Comparison of ENCODE assay signal across 12 cellular contexts in the genomic region with DNA sequence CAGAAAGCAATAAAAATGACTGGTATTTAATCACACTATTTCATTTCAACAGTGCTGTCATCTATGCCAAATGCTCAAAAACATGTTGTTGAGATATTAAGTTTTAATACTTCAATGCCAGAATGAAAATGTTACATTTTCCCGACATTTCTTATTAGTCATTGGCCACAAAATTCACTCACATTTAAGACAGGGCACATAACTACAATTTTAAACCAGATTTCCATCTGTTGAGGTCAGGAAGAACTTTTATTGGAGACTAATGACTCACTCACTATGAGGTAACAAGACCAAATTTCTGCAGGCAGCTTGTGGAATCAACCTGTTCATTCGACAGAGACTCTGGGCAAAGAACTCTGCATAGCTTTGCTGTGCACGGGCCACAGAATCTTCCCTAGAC. TPM values are rescaled to one million over a fixed set of nuclear protein-coding genes. Genes with fewer than 3 reads are reported as not detected.
A peak's percentile ranks its signal among the peaks of the same experiment; 100 is the strongest.
DNase-seq lines count a peak whose midpoint lies in the region; ATAC-seq and TF ChIP-seq lines count a peak whose summit lies in the region.
"Had no signal": no experiment of that assay in that cellular context is flagged by ENCODE, and none has a peak within 500 bp of the region (broad histone marks: within the 10 kb centered on the region; RNA-seq: fewer than 3 reads in every experiment).

No MANE protein-coding gene starts in this region.

- POLR2A ChIA-PET in WTC11 (lab: Charles Lee), result no interaction called here

- no peak for TF ChIP-seq POLR2A in vagina (IDR thresholded peaks at IDR 0.05)

- peak overlapping the region; percentile 82 for H3K27ac ChIP-seq in vagina

- H3K4me1 ChIP-seq in vagina, result peaks cover 87% of the 10 kb centered on the region

- no peaks in the 10 kb centered on the region for H3K27me3 Mint-ChIP-seq in natural killer cell (ENCODE audit: low read depth in 2 of 2)
- no peaks in the 10 kb centered on the region for H3K27me3 Mint-ChIP-seq in natural killer cell treated with Interleukin-12 subunit alpha and Interleukin-12 subunit beta and Interleukin-15 and Interleukin-18, amount 100 ng/mL, for 72 hours
- H3K27me3 Mint-ChIP-seq in WTC11 (ENCODE audit: low read depth), result no peaks in the 10 kb centered on the region
- H3K27me3 Mint-ChIP-seq: activated CD4-positive, alpha-beta memory T cell treated with anti-CD3 and anti-CD28 coated beads for 36 hours; effector memory CD8-positive, alpha-beta T cell; naive thymus-derived CD4-positive, alpha-beta T cell had no signal

- H3K36me3 Mint-ChIP-seq in natural killer cell, result no peaks in the 10 kb centered on the region
- H3K36me3 Mint-ChIP-seq in natural killer cell treated with Interleukin-12 subunit alpha and Interleukin-12 subunit beta and Interleukin-15 and Interleukin-18, amount 100 ng/mL, for 72 hours, result no peaks in the 10 kb centered on the region
- H3K36me3 Mint-ChIP-seq in WTC11, result peaks cover 36% of the 10 kb centered on the region

- no peak overlapping the region for H3K4me3 ChIP-seq in vagina

- DNase-seq in natural killer cell (no peak), WTC11 (ENCODE audit: low spot score) (no peak), iris pigment epithelial cell (ENCODE audit: low read depth) (peak; percentile 96), vagina (ENCODE audit: extremely low spot score in 2 of 2) (no peak)
- no peak for DNase-seq in natural killer cell treated with Interleukin-12 subunit alpha and Interleukin-12 subunit beta and Interleukin-15 and Interleukin-18, amount 100 ng/mL, for 72 hours (ENCODE audit: low spot score)
- no peak for DNase-seq in NK-92 treated with Interleukin-12 subunit alpha and Interleukin-12 subunit beta, amount 100 ng/mL, for 24 hours (lab: John Stamatoyannopoulos, UW)
- no peak for DNase-seq in activated effector memory CD4-positive, alpha-beta T cell treated with anti-CD3 and anti-CD28 coated beads, Interleukin-2, amount 50 U/mL, for 16 hours
- DNase-seq: activated CD4-positive, alpha-beta memory T cell treated with anti-CD3 and anti-CD28 coated beads for 36 hours; effector memory CD8-positive, alpha-beta T cell; naive thymus-derived CD4-positive, alpha-beta T cell; NCI-H510A treated with DMSO at 0.1 percent for 48 hours had no signal

- H3K9me3 ChIP-seq in vagina, result no peaks in the 10 kb centered on the region

- no peak overlapping the region for H3K4me3 Mint-ChIP-seq in natural killer cell
- H3K4me3 Mint-ChIP-seq in natural killer cell treated with Interleukin-12 subunit alpha and Interleukin-12 subunit beta and Interleukin-15 and Interleukin-18, amount 100 ng/mL, for 72 hours, result no peak overlapping the region
- H3K4me3 Mint-ChIP-seq in WTC11, result no peak overlapping the region
- H3K4me3 Mint-ChIP-seq: activated CD4-positive, alpha-beta memory T cell treated with anti-CD3 and anti-CD28 coated beads for 36 hours; effector memory CD8-positive, alpha-beta T cell; naive thymus-derived CD4-positive, alpha-beta T cell had no signal

- H3K4me1 Mint-ChIP-seq in natural killer cell (peaks cover 34 to 42% of the 10 kb centered on the region in 2 donors), WTC11 (peaks cover 4% of the 10 kb centered on the region; the same call in 1 of the 2 replicates)
- peaks cover 34 to 43% of the 10 kb centered on the region in 2 donors for H3K4me1 Mint-ChIP-seq in natural killer cell treated with Interleukin-12 subunit alpha and Interleukin-12 subunit beta and Interleukin-15 and Interleukin-18, amount 100 ng/mL, for 72 hours (ENCODE audit: low read depth in 2 of 2)

- CTCF ChIA-PET in WTC11 (lab: Charles Lee), result interaction anchor here (1.3 kb wide), 1 partner anchor 96 kb away, joined by 3 read pairs; the partner anchor contains the start of gene ARPC3

- H3K27me3 ChIP-seq in vagina, result no peaks in the 10 kb centered on the region

- peaks cover 0 to 7% of the 10 kb centered on the region in 2 donors for H3K36me3 ChIP-seq in vagina

- intact Hi-C loops in natural killer cell (cut with micrococcal nuclease), result loop anchor here (5.0 kb wide), 1 partner anchor 36 kb away; the partner anchor contains the start of gene PPTC7
- intact Hi-C loops in vagina (cut with DNase I), result no loop called here

- H3K27ac Mint-ChIP-seq in natural killer cell (peak overlapping the region; percentile 19 to 25), WTC11 (peak overlapping the region; percentile 72)
- H3K27ac Mint-ChIP-seq in natural killer cell treated with Interleukin-12 subunit alpha and Interleukin-12 subunit beta and Interleukin-15 and Interleukin-18, amount 100 ng/mL, for 72 hours, result peak overlapping the region in 1 of 2 donors; percentile 65
- H3K27ac Mint-ChIP-seq: activated CD4-positive, alpha-beta memory T cell treated with anti-CD3 and anti-CD28 coated beads for 36 hours had no signal

- ATAC-seq in natural killer cell (no peak), WTC11 (no peak), HG03139 (IDR thresholded peaks at IDR 0.05; ENCODE audit: unreplicated experiment) (no peak)
- ATAC-seq in natural killer cell treated with Interleukin-12 subunit alpha and Interleukin-12 subunit beta and Interleukin-15 and Interleukin-18, amount 100 ng/mL, for 72 hours, result no peak
- ATAC-seq: effector memory CD8-positive, alpha-beta T cell; naive thymus-derived CD4-positive, alpha-beta T cell had no signal

- no peaks in the 10 kb centered on the region for H3K9me3 Mint-ChIP-seq in natural killer cell
- no peaks in the 10 kb centered on the region for H3K9me3 Mint-ChIP-seq in natural killer cell treated with Interleukin-12 subunit alpha and Interleukin-12 subunit beta and Interleukin-15 and Interleukin-18, amount 100 ng/mL, for 72 hours
- no peaks in the 10 kb centered on the region for H3K9me3 Mint-ChIP-seq in WTC11
- H3K9me3 Mint-ChIP-seq: activated CD4-positive, alpha-beta memory T cell treated with anti-CD3 and anti-CD28 coated beads for 36 hours; effector memory CD8-positive, alpha-beta T cell; naive thymus-derived CD4-positive, alpha-beta T cell had no signal

- TF ChIP-seq CTCF in natural killer cell (IDR thresholded peaks at IDR 0.05), result no peak
- no peak for TF ChIP-seq CTCF in WTC11 (IDR thresholded peaks at IDR 0.05)
- no peak for TF ChIP-seq CTCF in vagina (IDR thresholded peaks at IDR 0.05)

TF ChIP-seq in WTC11, 78 proteins besides CTCF, POLR2A, EP300 and RAD21:
- TF ChIP-seq OVOL2 (CRISPR knock-in tag; IDR thresholded peaks at IDR 0.05; ENCODE audit: borderline replicate concordance), result no peak
- TF ChIP-seq, protein P1, sequence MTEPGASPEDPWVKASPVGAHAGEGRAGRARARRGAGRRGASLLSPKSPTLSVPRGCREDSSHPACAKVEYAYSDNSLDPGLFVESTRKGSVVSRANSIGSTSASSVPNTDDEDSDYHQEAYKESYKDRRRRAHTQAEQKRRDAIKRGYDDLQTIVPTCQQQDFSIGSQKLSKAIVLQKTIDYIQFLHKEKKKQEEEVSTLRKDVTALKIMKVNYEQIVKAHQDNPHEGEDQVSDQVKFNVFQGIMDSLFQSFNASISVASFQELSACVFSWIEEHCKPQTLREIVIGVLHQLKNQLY (CRISPR knock-in tag; IDR thresholded peaks at IDR 0.05), result no peak
- TF ChIP-seq, protein P2, sequence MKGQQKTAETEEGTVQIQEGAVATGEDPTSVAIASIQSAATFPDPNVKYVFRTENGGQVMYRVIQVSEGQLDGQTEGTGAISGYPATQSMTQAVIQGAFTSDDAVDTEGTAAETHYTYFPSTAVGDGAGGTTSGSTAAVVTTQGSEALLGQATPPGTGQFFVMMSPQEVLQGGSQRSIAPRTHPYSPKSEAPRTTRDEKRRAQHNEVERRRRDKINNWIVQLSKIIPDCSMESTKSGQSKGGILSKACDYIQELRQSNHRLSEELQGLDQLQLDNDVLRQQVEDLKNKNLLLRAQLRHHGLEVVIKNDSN (CRISPR knock-in tag; IDR thresholded peaks at IDR 0.05), result no peak
- TF ChIP-seq ZNF512 (CRISPR knock-in tag; IDR thresholded peaks at IDR 0.05; ENCODE audit: borderline replicate concordance), result no peak

RNA-seq across cellular contexts. Expression of gene PPTC7, which starts 36.8 kb away (rescaled TPM):
- total RNA-seq in natural killer cell (10 to 100 TPM; 44.0 to 52.7 (median 48.0) TPM), WTC11 (2021) (14.2 to 15.6 TPM (median 14.9 TPM) in 3 replicates), vagina (43.0 TPM)
- total RNA-seq in natural killer cell treated with Interleukin-12 subunit alpha and Interleukin-12 subunit beta and Interleukin-15 and Interleukin-18, amount 100 ng/mL, for 72 hours, result 10 to 100 TPM; 35.2 to 42.1 TPM

RNA-seq across cellular contexts. Expression of gene RAD9B, which starts 44.2 kb away (rescaled TPM):
- 1 to 10 TPM in 1 of 3 donors, under 1 TPM in 2; 0.18 to 1.8 (median 0.91) TPM for total RNA-seq in natural killer cell
- under 1 TPM; 0.45 to 0.62 TPM for total RNA-seq in natural killer cell treated with Interleukin-12 subunit alpha and Interleukin-12 subunit beta and Interleukin-15 and Interleukin-18, amount 100 ng/mL, for 72 hours
- total RNA-seq in WTC11 (2021), result 0.09 to 0.32 TPM in 2 of 3 replicates, not detected in the other
- total RNA-seq in vagina, result not detected

RNA-seq across cellular contexts. Expression of gene VPS29, which starts 44.4 kb away (rescaled TPM):
- total RNA-seq in natural killer cell (100 to 1,000 TPM in 1 of 3 donors, 10 to 100 TPM in 2; 94.3 to 115 (median 99.6) TPM), WTC11 (2021) (51.2 to 66.3 TPM (median 54.4 TPM) in 3 replicates), vagina (74.9 TPM)
- 100 to 1,000 TPM; 105 to 120 TPM for total RNA-seq in natural killer cell treated with Interleukin-12 subunit alpha and Interleukin-12 subunit beta and Interleukin-15 and Interleukin-18, amount 100 ng/mL, for 72 hours
